ENCODE assay signal across 14 cellular contexts in genomic region chr4:47373729-47374128, GRCh38.
"Had no signal": no experiment of that assay in that cellular context is flagged by ENCODE, and none has a peak within 500 bp of the region (broad histone marks: within the 10 kb centered on the region; RNA-seq: fewer than 3 reads in every experiment).

No MANE protein-coding gene starts in this region.

- DNase-seq: effector memory CD8-positive, alpha-beta T cell; esophagus squamous epithelium; head of caudate nucleus; kidney; naive thymus-derived CD4-positive, alpha-beta T cell; nephron progenitor cell; retina; spleen; stimulated activated CD4-positive, alpha-beta T cell treated with anti-CD3 and anti-CD28 coated beads, Interleukin-15, amount 100 ng/mL, for 24 hours; stimulated activated CD4-positive, alpha-beta T cell treated with anti-CD3 and anti-CD28 coated beads, Interleukin-1b, Interleukin-23, amount 100 ng/mL, for 48 hours; stimulated activated CD4-positive, alpha-beta T cell treated with anti-CD3 and anti-CD28 coated beads, Interleukin-4, amount 100 ng/mL, for 24 hours; tibial artery; upper lobe of left lung had no signal

- ATAC-seq: effector memory CD8-positive, alpha-beta T cell; naive thymus-derived CD4-positive, alpha-beta T cell; sciatic nerve had no signal
